7 cellular contexts compared by ENCODE assay signal in the genomic region with DNA sequence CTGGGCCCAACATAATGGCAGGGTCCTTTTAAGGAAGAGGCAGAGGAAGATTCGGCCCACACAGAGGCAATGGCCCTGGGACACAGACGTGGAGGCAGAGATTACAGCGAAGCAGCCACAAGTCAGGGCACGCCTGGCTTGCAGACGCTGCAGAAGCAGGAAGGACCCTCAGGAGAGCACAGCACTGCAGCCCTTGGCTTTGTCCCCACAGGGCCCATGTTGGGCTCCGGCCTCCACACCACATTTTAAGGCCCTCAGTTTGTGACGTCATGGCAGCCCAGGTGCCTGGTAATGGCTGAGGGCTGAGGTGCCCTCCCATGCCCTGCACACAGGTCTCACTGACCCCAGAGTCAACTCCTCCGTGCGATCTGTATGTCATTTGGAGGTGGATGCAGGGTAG.
A peak's percentile ranks its signal among the peaks of the same experiment; 100 is the strongest.
DNase-seq lines count a peak whose midpoint lies in the region; ATAC-seq and TF ChIP-seq lines count a peak whose summit lies in the region.
"Not testable (repeated sequence)": the region's sequence is repeated elsewhere in the genome, so short reads cannot be mapped to it uniquely, and the experiment has no call there.

No MANE protein-coding gene starts in this region.

- POLR2A ChIA-PET in CD8-positive, alpha-beta T cell (lab: Charles Lee), result not testable (repeated sequence)

- CTCF ChIA-PET in CD8-positive, alpha-beta T cell (lab: Charles Lee), result not testable (repeated sequence)

- not testable (repeated sequence) for H3K4me3 ChIP-seq in CD8-positive, alpha-beta T cell (ENCODE audit: low read depth, low read length); liver (ENCODE audit: low read depth in 1 of 3, low read length in 3 of 3)

- H3K27me3 Mint-ChIP-seq in CD8-positive, alpha-beta T cell (ENCODE audit: low read depth); activated CD4-positive, alpha-beta T cell treated with anti-CD3 and anti-CD28 coated beads, Interleukin-2, amount 10 ng/mL, durations not matched to agents 24 days and 14 days; effector memory CD8-positive, alpha-beta T cell; natural killer cell treated with Interleukin-12 subunit alpha and Interleukin-12 subunit beta and Interleukin-15 and Interleukin-18, amount 100 ng/mL, for 72 hours: not testable (repeated sequence)

- DNase-seq in CD8-positive, alpha-beta T cell; activated CD4-positive, alpha-beta T cell treated with anti-CD3 and anti-CD28 coated beads, Interleukin-2, amount 10 ng/mL, durations not matched to agents 24 days and 14 days; effector memory CD8-positive, alpha-beta T cell; natural killer cell treated with Interleukin-12 subunit alpha and Interleukin-12 subunit beta and Interleukin-15 and Interleukin-18, amount 100 ng/mL, for 72 hours (ENCODE audit: low spot score); stimulated activated effector memory CD8-positive, alpha-beta T cell treated with anti-CD3 and anti-CD28 coated beads, Interleukin-12 subunit alpha, Interleukin-12 subunit beta, amount 100 ng/mL, for 72 hours (ENCODE audit: low spot score in 2 of 2): not testable (repeated sequence)
- peak in 1 of 2 donors; percentile 53 for DNase-seq in activated naive CD4-positive, alpha-beta T cell treated with anti-CD3 and anti-CD28 coated beads, Interleukin-2, amount 50 U/mL, for 72 hours (ENCODE audit: low spot score in 2 of 2)

- H3K4me1 Mint-ChIP-seq in CD8-positive, alpha-beta T cell (ENCODE audit: low read depth), result peaks cover 37% of the 10 kb centered on the region
- H3K4me1 Mint-ChIP-seq in activated CD4-positive, alpha-beta T cell treated with anti-CD3 and anti-CD28 coated beads, Interleukin-2, amount 10 ng/mL, durations not matched to agents 24 days and 14 days, result peaks cover 28% of the 10 kb centered on the region
- peaks cover 21 to 22% of the 10 kb centered on the region in 2 donors for H3K4me1 Mint-ChIP-seq in effector memory CD8-positive, alpha-beta T cell (ENCODE audit: low read depth in 2 of 2)
- peaks cover 19 to 38% of the 10 kb centered on the region in 2 donors for H3K4me1 Mint-ChIP-seq in natural killer cell treated with Interleukin-12 subunit alpha and Interleukin-12 subunit beta and Interleukin-15 and Interleukin-18, amount 100 ng/mL, for 72 hours (ENCODE audit: low read depth in 2 of 2)
- peaks cover 46% of the 10 kb centered on the region for H3K4me1 Mint-ChIP-seq in stimulated activated effector memory CD8-positive, alpha-beta T cell treated with anti-CD3 and anti-CD28 coated beads, Interleukin-12 subunit alpha, Interleukin-12 subunit beta, amount 100 ng/mL, for 72 hours

- H3K27me3 ChIP-seq in CD8-positive, alpha-beta T cell (ENCODE audit: insufficient read depth, low read length); liver (ENCODE audit: control insufficient read depth in 4 of 4, insufficient read depth in 4 of 4, low read length in 3 of 4): not testable (repeated sequence)

- not testable (repeated sequence) for H3K36me3 ChIP-seq in CD8-positive, alpha-beta T cell (ENCODE audit: insufficient read depth, low read length); liver (ENCODE audit: control insufficient read depth in 4 of 4, insufficient read depth in 3 of 4, low read depth in 1 of 4, low read length in 3 of 4)

- not testable (repeated sequence) for TF ChIP-seq RAD21 in liver (IDR thresholded peaks at IDR 0.05)

- H3K27ac Mint-ChIP-seq in CD8-positive, alpha-beta T cell, result peak overlapping the region; percentile 81
- H3K27ac Mint-ChIP-seq in activated CD4-positive, alpha-beta T cell treated with anti-CD3 and anti-CD28 coated beads, Interleukin-2, amount 10 ng/mL, durations not matched to agents 24 days and 14 days, result peak overlapping the region; percentile 22
- H3K27ac Mint-ChIP-seq in activated naive CD4-positive, alpha-beta T cell treated with anti-CD3 and anti-CD28 coated beads, Interleukin-2, amount 50 U/mL, for 72 hours, result peak overlapping the region; percentile 20 to 89
- H3K27ac Mint-ChIP-seq in effector memory CD8-positive, alpha-beta T cell, result peak overlapping the region; percentile 89 to 100
- peak overlapping the region; percentile 22 to 38 for H3K27ac Mint-ChIP-seq in natural killer cell treated with Interleukin-12 subunit alpha and Interleukin-12 subunit beta and Interleukin-15 and Interleukin-18, amount 100 ng/mL, for 72 hours
- peak overlapping the region; percentile 54 for H3K27ac Mint-ChIP-seq in stimulated activated effector memory CD8-positive, alpha-beta T cell treated with anti-CD3 and anti-CD28 coated beads, Interleukin-12 subunit alpha, Interleukin-12 subunit beta, amount 100 ng/mL, for 72 hours

- H3K9me3 ChIP-seq in CD8-positive, alpha-beta T cell (ENCODE audit: low read length); liver (ENCODE audit: control insufficient read depth in 4 of 4, low read length in 3 of 4): not testable (repeated sequence)

- WGBS in liver, result 92% methylated on average over 9 of the region's 9 CpGs

- not testable (repeated sequence) for H3K27ac ChIP-seq in CD8-positive, alpha-beta T cell (ENCODE audit: low read depth, low read length)
- H3K27ac ChIP-seq in liver (ENCODE audit: low read depth in 1 of 2, low read length in 2 of 2), result peak overlapping the region; percentile 50 to 97

- H3K9ac ChIP-seq in liver (ENCODE audit: low read depth in 1 of 2, low read length in 2 of 2), result not testable (repeated sequence)

- intact Hi-C loops in CD8-positive, alpha-beta T cell (cut with DNase I, micrococcal nuclease); activated CD4-positive, alpha-beta T cell treated with anti-CD3 and anti-CD28 coated beads, Interleukin-2, amount 10 ng/mL, durations not matched to agents 24 days and 14 days (cut with micrococcal nuclease): not testable (repeated sequence)

- TF ChIP-seq CTCF in CD8-positive, alpha-beta T cell (IDR thresholded peaks at IDR 0.05); liver (IDR thresholded peaks at IDR 0.05; ENCODE audit: low read depth, low read length, missing input control): not testable (repeated sequence)

- peaks cover 28% of the 10 kb centered on the region for H3K4me1 ChIP-seq in CD8-positive, alpha-beta T cell (ENCODE audit: insufficient read depth, low read length)
- peaks cover 2 to 22% (median 13%) of the 10 kb centered on the region in 4 donors for H3K4me1 ChIP-seq in liver (ENCODE audit: control insufficient read depth in 4 of 4, insufficient read depth in 4 of 4, low read length in 3 of 4)

- H3K4me3 Mint-ChIP-seq in CD8-positive, alpha-beta T cell; activated CD4-positive, alpha-beta T cell treated with anti-CD3 and anti-CD28 coated beads, Interleukin-2, amount 10 ng/mL, durations not matched to agents 24 days and 14 days; effector memory CD8-positive, alpha-beta T cell; natural killer cell treated with Interleukin-12 subunit alpha and Interleukin-12 subunit beta and Interleukin-15 and Interleukin-18, amount 100 ng/mL, for 72 hours; stimulated activated effector memory CD8-positive, alpha-beta T cell treated with anti-CD3 and anti-CD28 coated beads, Interleukin-12 subunit alpha, Interleukin-12 subunit beta, amount 100 ng/mL, for 72 hours: not testable (repeated sequence)

- not testable (repeated sequence) for ATAC-seq in CD8-positive, alpha-beta T cell; activated naive CD4-positive, alpha-beta T cell treated with anti-CD3 and anti-CD28 coated beads, Interleukin-2, amount 50 U/mL, for 72 hours; effector memory CD8-positive, alpha-beta T cell (replicated peaks); natural killer cell treated with Interleukin-12 subunit alpha and Interleukin-12 subunit beta and Interleukin-15 and Interleukin-18, amount 100 ng/mL, for 72 hours; stimulated activated effector memory CD8-positive, alpha-beta T cell treated with anti-CD3 and anti-CD28 coated beads, Interleukin-12 subunit alpha, Interleukin-12 subunit beta, amount 100 ng/mL, for 72 hours

- not testable (repeated sequence) for H3K9me3 Mint-ChIP-seq in CD8-positive, alpha-beta T cell; activated CD4-positive, alpha-beta T cell treated with anti-CD3 and anti-CD28 coated beads, Interleukin-2, amount 10 ng/mL, durations not matched to agents 24 days and 14 days; activated naive CD4-positive, alpha-beta T cell treated with anti-CD3 and anti-CD28 coated beads, Interleukin-2, amount 50 U/mL, for 72 hours; effector memory CD8-positive, alpha-beta T cell; natural killer cell treated with Interleukin-12 subunit alpha and Interleukin-12 subunit beta and Interleukin-15 and Interleukin-18, amount 100 ng/mL, for 72 hours; stimulated activated effector memory CD8-positive, alpha-beta T cell treated with anti-CD3 and anti-CD28 coated beads, Interleukin-12 subunit alpha, Interleukin-12 subunit beta, amount 100 ng/mL, for 72 hours

- not testable (repeated sequence) for H3K36me3 Mint-ChIP-seq in CD8-positive, alpha-beta T cell; activated CD4-positive, alpha-beta T cell treated with anti-CD3 and anti-CD28 coated beads, Interleukin-2, amount 10 ng/mL, durations not matched to agents 24 days and 14 days (ENCODE audit: low read depth); effector memory CD8-positive, alpha-beta T cell (ENCODE audit: insufficient read depth); natural killer cell treated with Interleukin-12 subunit alpha and Interleukin-12 subunit beta and Interleukin-15 and Interleukin-18, amount 100 ng/mL, for 72 hours
- peaks cover 7 to 25% of the 10 kb centered on the region in 2 donors for H3K36me3 Mint-ChIP-seq in activated naive CD4-positive, alpha-beta T cell treated with anti-CD3 and anti-CD28 coated beads, Interleukin-2, amount 50 U/mL, for 72 hours
- peaks cover 36% of the 10 kb centered on the region for H3K36me3 Mint-ChIP-seq in stimulated activated effector memory CD8-positive, alpha-beta T cell treated with anti-CD3 and anti-CD28 coated beads, Interleukin-12 subunit alpha, Interleukin-12 subunit beta, amount 100 ng/mL, for 72 hours

Comparison
In these comparisons a context has a peak if more than half of its experiments do, and no peak if none do; other contexts are left out.
1. H3K27ac Mint-ChIP-seq: peak in every context shown above with its lines; median percentile 94 in effector memory CD8-positive, alpha-beta T cell; 81 in CD8-positive, alpha-beta T cell; 54 in activated naive CD4-positive, alpha-beta T cell treated with anti-CD3 and anti-CD28 coated beads, Interleukin-2, amount 50 U/mL, for 72 hours; 54 in stimulated activated effector memory CD8-positive, alpha-beta T cell treated with anti-CD3 and anti-CD28 coated beads, Interleukin-12 subunit alpha, Interleukin-12 subunit beta, amount 100 ng/mL, for 72 hours; 30 in natural killer cell treated with Interleukin-12 subunit alpha and Interleukin-12 subunit beta and Interleukin-15 and Interleukin-18, amount 100 ng/mL, for 72 hours; 22 in activated CD4-positive, alpha-beta T cell treated with anti-CD3 and anti-CD28 coated beads, Interleukin-2, amount 10 ng/mL, durations not matched to agents 24 days and 14 days.